In the genomic region with DNA sequence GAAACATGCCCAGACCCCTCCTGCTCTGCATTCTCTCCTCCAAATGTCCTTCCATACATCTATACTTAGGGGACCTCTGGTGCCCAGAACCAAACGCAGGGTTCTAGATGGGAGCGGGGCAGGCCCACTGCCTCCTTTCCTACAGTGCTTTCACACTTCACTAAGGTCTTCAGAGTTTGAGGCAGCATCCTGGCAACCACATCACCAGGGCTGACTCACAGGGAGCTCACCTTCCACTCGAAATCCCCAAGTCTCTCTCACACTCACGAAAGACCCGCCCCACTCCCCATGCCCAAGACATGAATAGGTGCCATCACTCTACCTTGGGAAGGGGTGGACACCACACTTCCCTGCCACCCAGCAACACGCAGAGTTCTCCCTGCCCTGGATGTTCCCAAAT, we compare ENCODE assay signal across 19 cellular contexts. TPM values are rescaled to one million over a fixed set of nuclear protein-coding genes. Genes with fewer than 3 reads are reported as not detected.
DNase-seq lines count a peak whose midpoint lies in the region; ATAC-seq and TF ChIP-seq lines count a peak whose summit lies in the region.
"Had no signal": no experiment of that assay in that cellular context is flagged by ENCODE, and none has a peak within 500 bp of the region (broad histone marks: within the 10 kb centered on the region; RNA-seq: fewer than 3 reads in every experiment).

No MANE protein-coding gene starts in this region.

- WGBS in GM23248 (ENCODE audit: low coverage in 1 of 2, low lambda C conversion rate in 2 of 2, missing lambda C conversion rate in 2 of 2), 2 experiments, result 82 to 85% methylated on average over 6 of the region's 6 CpGs
- 81% methylated on average over 6 of the region's 6 CpGs for WGBS in suprapubic skin

- intact Hi-C loops in activated CD4-positive, alpha-beta T cell treated with anti-CD3 and anti-CD28 coated beads, Interleukin-2, amount 10 ng/mL, durations not matched to agents 24 days and 14 days (cut with micrococcal nuclease), result no loop called here

- no peaks in the 10 kb centered on the region for H4K20me1 ChIP-seq in GM23248 (ENCODE audit: insufficient read depth)

- no peaks in the 10 kb centered on the region for H3K79me2 ChIP-seq in GM23248 (ENCODE audit: insufficient read depth)

- TF ChIP-seq POLR2A in suprapubic skin (IDR thresholded peaks at IDR 0.05), result no peak

- no peak for TF ChIP-seq EP300 in suprapubic skin (IDR thresholded peaks at IDR 0.05)

- H3K9ac ChIP-seq in GM23248, result no peak overlapping the region

- peaks cover 7% of the 10 kb centered on the region for H3K27me3 Mint-ChIP-seq in activated CD4-positive, alpha-beta T cell treated with anti-CD3 and anti-CD28 coated beads, Interleukin-2, amount 10 ng/mL, durations not matched to agents 24 days and 14 days
- peaks cover 30% of the 10 kb centered on the region for H3K27me3 Mint-ChIP-seq in activated T-cell treated with anti-CD3 and anti-CD28 coated beads, Interleukin-2, amount 50 U/mL, for 72 hours (ENCODE audit: low read depth)
- H3K27me3 Mint-ChIP-seq in nephron progenitor cell (ENCODE audit: low read depth, poor library complexity), result peaks cover 6% of the 10 kb centered on the region

- H3K36me3 Mint-ChIP-seq in activated CD4-positive, alpha-beta T cell treated with anti-CD3 and anti-CD28 coated beads, Interleukin-2, amount 10 ng/mL, durations not matched to agents 24 days and 14 days (ENCODE audit: low read depth), result no peaks in the 10 kb centered on the region
- no peaks in the 10 kb centered on the region for H3K36me3 Mint-ChIP-seq in activated T-cell treated with anti-CD3 and anti-CD28 coated beads, Interleukin-2, amount 50 U/mL, for 72 hours (ENCODE audit: insufficient read depth in 2 of 2)
- H3K36me3 Mint-ChIP-seq in nephron progenitor cell (ENCODE audit: low read depth), result peaks cover 8% of the 10 kb centered on the region
- H3K36me3 Mint-ChIP-seq: brain had no signal

- no peak overlapping the region for H3K4me3 ChIP-seq in GM23248
- no peak overlapping the region for H3K4me3 ChIP-seq in suprapubic skin
- H3K4me3 ChIP-seq: esophagus squamous epithelium, gastroesophageal sphincter, lower lobe of right lung, prostate gland had no signal

- DNase-seq in activated CD4-positive, alpha-beta T cell treated with anti-CD3 and anti-CD28 coated beads, Interleukin-2, amount 10 ng/mL, durations not matched to agents 24 days and 14 days, result no peak
- no peak for DNase-seq in activated CD4-positive, alpha-beta T cell treated with anti-CD3 and anti-CD28 coated beads, Interleukin-2, amount 50 U/mL, for 4 hours
- DNase-seq in GM23248, result peak; percentile 12
- peak; percentile 9 to 38 for DNase-seq in activated T-cell treated with anti-CD3 and anti-CD28 coated beads, Interleukin-2, amount 50 U/mL, for 72 hours
- DNase-seq in nephron progenitor cell, result no peak
- no peak for DNase-seq in suprapubic skin (ENCODE audit: low spot score in 2 of 2)
- no peak for DNase-seq in NCI-H2029 (lab: John Stamatoyannopoulos, UW)
- no peak for DNase-seq in NCI-H1930 (lab: John Stamatoyannopoulos, UW)
- DNase-seq: COR-L47, esophagus squamous epithelium, lower lobe of right lung, NCI-H774, SHP77, T-cell had no signal

- peak; percentile 77 to 80 for ATAC-seq in activated T-cell treated with anti-CD3 and anti-CD28 coated beads, Interleukin-2, amount 50 U/mL, for 72 hours (replicated peaks in 1 of 2)
- ATAC-seq: gastroesophageal sphincter, HCT116, lower lobe of right lung, T-cell had no signal

- no peak overlapping the region for H2AFZ ChIP-seq in GM23248

- 0 out of 2 replicates have a peak, but pooled peaks cover 5% of the 10 kb centered on the region for H3F3A ChIP-seq in GM23248 (ENCODE audit: insufficient read depth)

- H3K9me3 Mint-ChIP-seq in activated CD4-positive, alpha-beta T cell treated with anti-CD3 and anti-CD28 coated beads, Interleukin-2, amount 10 ng/mL, durations not matched to agents 24 days and 14 days, result no peaks in the 10 kb centered on the region
- H3K9me3 Mint-ChIP-seq in activated T-cell treated with anti-CD3 and anti-CD28 coated beads, Interleukin-2, amount 50 U/mL, for 72 hours, result no peaks in the 10 kb centered on the region
- H3K9me3 Mint-ChIP-seq in nephron progenitor cell, result peaks cover 3% of the 10 kb centered on the region
- H3K9me3 Mint-ChIP-seq: activated T-helper 1 cell treated with anti-CD3 and anti-CD28 coated beads, Interleukin-12 subunit alpha, Interleukin-12 subunit beta, Interleukin-2, Interleukin-4 antibody, amounts not matched to agents 30 ng/mL and 10 ng/mL and 1 ng/mL, durations not matched to agents 14 hours and 24 hours and 36 hours; T-cell had no signal

- in situ Hi-C loops in GM23248 (cut with MboI), result no loop called here

- TF ChIP-seq CTCF in nephron progenitor cell (IDR thresholded peaks at IDR 0.05) (no peak), suprapubic skin (IDR thresholded peaks at IDR 0.05) (no peak)

- H3K9me2 ChIP-seq in GM23248 (ENCODE audit: insufficient read depth), result no peaks in the 10 kb centered on the region

- H3K27me3 ChIP-seq in GM23248 (replicated peaks; ENCODE audit: insufficient read depth) (no peaks in the 10 kb centered on the region), suprapubic skin (no peaks in the 10 kb centered on the region)
- H3K27me3 ChIP-seq: esophagus squamous epithelium, gastroesophageal sphincter had no signal

- peaks cover 19% of the 10 kb centered on the region for H3K4me1 Mint-ChIP-seq in activated CD4-positive, alpha-beta T cell treated with anti-CD3 and anti-CD28 coated beads, Interleukin-2, amount 10 ng/mL, durations not matched to agents 24 days and 14 days
- peaks cover 18% of the 10 kb centered on the region for H3K4me1 Mint-ChIP-seq in activated T-cell treated with anti-CD3 and anti-CD28 coated beads, Interleukin-2, amount 50 U/mL, for 72 hours (ENCODE audit: low read depth)
- peaks cover 42% of the 10 kb centered on the region for H3K4me1 Mint-ChIP-seq in nephron progenitor cell
- H3K4me1 Mint-ChIP-seq: T-cell had no signal

- no peak overlapping the region for H3K4me2 ChIP-seq in GM23248 (ENCODE audit: unreplicated experiment)

- H3K4me3 Mint-ChIP-seq in activated CD4-positive, alpha-beta T cell treated with anti-CD3 and anti-CD28 coated beads, Interleukin-2, amount 10 ng/mL, durations not matched to agents 24 days and 14 days, result no peak overlapping the region
- no peak overlapping the region for H3K4me3 Mint-ChIP-seq in activated T-cell treated with anti-CD3 and anti-CD28 coated beads, Interleukin-2, amount 50 U/mL, for 72 hours
- no peak overlapping the region for H3K4me3 Mint-ChIP-seq in nephron progenitor cell
- H3K4me3 Mint-ChIP-seq: activated T-helper 1 cell treated with anti-CD3 and anti-CD28 coated beads, Interleukin-12 subunit alpha, Interleukin-12 subunit beta, Interleukin-2, Interleukin-4 antibody, amounts not matched to agents 30 ng/mL and 10 ng/mL and 1 ng/mL, durations not matched to agents 14 hours and 24 hours and 36 hours; brain; T-cell had no signal

- no peaks in the 10 kb centered on the region for H3K9me3 ChIP-seq in GM23248 (ENCODE audit: low read depth)
- H3K9me3 ChIP-seq in suprapubic skin, result no peaks in the 10 kb centered on the region
- H3K9me3 ChIP-seq: esophagus squamous epithelium, gastroesophageal sphincter, lower lobe of right lung, prostate gland had no signal

- H3K4me1 ChIP-seq in GM23248 (ENCODE audit: insufficient read depth) (peaks cover 15% of the 10 kb centered on the region), suprapubic skin (no peaks in the 10 kb centered on the region)
- H3K4me1 ChIP-seq: gastroesophageal sphincter, lower lobe of right lung had no signal

- peak overlapping the region; percentile 13 for H3K27ac Mint-ChIP-seq in activated CD4-positive, alpha-beta T cell treated with anti-CD3 and anti-CD28 coated beads, Interleukin-2, amount 10 ng/mL, durations not matched to agents 24 days and 14 days
- no peak overlapping the region for H3K27ac Mint-ChIP-seq in activated T-cell treated with anti-CD3 and anti-CD28 coated beads, Interleukin-2, amount 50 U/mL, for 72 hours
- peak overlapping the region; percentile 24 for H3K27ac Mint-ChIP-seq in nephron progenitor cell
- H3K27ac Mint-ChIP-seq: activated T-helper 1 cell treated with anti-CD3 and anti-CD28 coated beads, Interleukin-12 subunit alpha, Interleukin-12 subunit beta, Interleukin-2, Interleukin-4 antibody, amounts not matched to agents 30 ng/mL and 10 ng/mL and 1 ng/mL, durations not matched to agents 14 hours and 24 hours and 36 hours; T-cell had no signal

- no peak overlapping the region for H3K27ac ChIP-seq in GM23248
- H3K27ac ChIP-seq in suprapubic skin, result no peak overlapping the region
- H3K27ac ChIP-seq: esophagus squamous epithelium, gastroesophageal sphincter, lower lobe of right lung had no signal

- H3K36me3 ChIP-seq in GM23248 (ENCODE audit: low read depth), result no peaks in the 10 kb centered on the region
- H3K36me3 ChIP-seq in suprapubic skin, result no peaks in the 10 kb centered on the region
- H3K36me3 ChIP-seq: esophagus squamous epithelium, gastroesophageal sphincter, lower lobe of right lung, prostate gland had no signal

RNA-seq across cellular contexts. Expression of a gene that starts 18.9 kb away (rescaled TPM):
- 29.3 and 32.1 TPM in 2 replicates for total RNA-seq in activated CD4-positive, alpha-beta T cell treated with anti-CD3 and anti-CD28 coated beads, Interleukin-2, amount 10 ng/mL, durations not matched to agents 24 days and 14 days
- total RNA-seq in GM23248 (2014; rRNA removed; shearing (Covaris generic)), result 16.6 and 17.0 TPM in 2 replicates
- 9.0 and 9.4 TPM in 2 replicates for polyA plus RNA-seq in GM23248 (2016; fragmentation: Nextera tagmentation; extraction: Ambion mirVana)
- 10 to 100 TPM in 1 of 2 donors, 1 to 10 TPM in 1; 9.6 to 10.9 TPM for total RNA-seq in activated T-cell treated with anti-CD3 and anti-CD28 coated beads, Interleukin-2, amount 50 U/mL, for 72 hours
- 100 to 1,000 TPM in 2 of 4 donors, 10 to 100 TPM in 2; 81.4 to 120 (median 99.2) TPM for total RNA-seq in suprapubic skin

RNA-seq across cellular contexts. Expression of a gene that starts 52.4 kb away (rescaled TPM):
- total RNA-seq in activated CD4-positive, alpha-beta T cell treated with anti-CD3 and anti-CD28 coated beads, Interleukin-2, amount 10 ng/mL, durations not matched to agents 24 days and 14 days, result 23.9 and 26.4 TPM in 2 replicates
- total RNA-seq in GM23248 (2014; rRNA removed; shearing (Covaris generic)), result 17.6 and 23.9 TPM in 2 replicates
- polyA plus RNA-seq in GM23248 (2016; fragmentation: Nextera tagmentation; extraction: Ambion mirVana), result 40.2 and 40.9 TPM in 2 replicates
- 10 to 100 TPM; 14.0 to 16.0 TPM for total RNA-seq in activated T-cell treated with anti-CD3 and anti-CD28 coated beads, Interleukin-2, amount 50 U/mL, for 72 hours
- 10 to 100 TPM; 15.9 to 37.0 (median 22.1) TPM for total RNA-seq in suprapubic skin

Comparison
In these comparisons a context has a peak if more than half of its experiments do, and no peak if none do; other contexts are left out.
1. DNase-seq: peak in GM23248 (single experiment) and activated T-cell treated with anti-CD3 and anti-CD28 coated beads, Interleukin-2, amount 50 U/mL, for 72 hours (2 of 2); none in activated CD4-positive, alpha-beta T cell treated with anti-CD3 and anti-CD28 coated beads, Interleukin-2, amount 10 ng/mL, durations not matched to agents 24 days and 14 days (single experiment), activated CD4-positive, alpha-beta T cell treated with anti-CD3 and anti-CD28 coated beads, Interleukin-2, amount 50 U/mL, for 4 hours (0 of 2), nephron progenitor cell (single experiment), suprapubic skin (0 of 2), NCI-H2029 (single experiment) and NCI-H1930 (0 of 2).